14 cellular contexts compared by ENCODE assay signal in genomic region chr6:3292431-3293197, GRCh38.
"Had no signal": no experiment of that assay in that cellular context is flagged by ENCODE, and none has a peak within 500 bp of the region (broad histone marks: within the 10 kb centered on the region; RNA-seq: fewer than 3 reads in every experiment).

No MANE protein-coding gene starts in this region.

- H3K27ac Mint-ChIP-seq: activated naive CD4-positive, alpha-beta T cell treated with anti-CD3 and anti-CD28 coated beads, Interleukin-2, amount 50 U/mL, for 24 hours; stimulated activated naive CD8-positive, alpha-beta T cell treated with anti-CD3 and anti-CD28 coated beads, Interleukin-15, Interleukin-2, amounts not matched to agents 100 ng/mL and 50 ng/mL, for 24 hours had no signal

- H3K9me3 ChIP-seq: adrenal gland, colonic mucosa, esophagus squamous epithelium, prostate gland, SK-N-SH had no signal

- H3K36me3 Mint-ChIP-seq: activated naive CD4-positive, alpha-beta T cell treated with anti-CD3 and anti-CD28 coated beads, Interleukin-2, amount 50 U/mL, for 24 hours had no signal

- H3K27ac ChIP-seq: adrenal gland, colonic mucosa, esophagus squamous epithelium, prostate gland had no signal

- H3K4me1 ChIP-seq: adrenal gland, colonic mucosa, prostate gland had no signal

- H3K4me3 ChIP-seq: adrenal gland, colonic mucosa, esophagus squamous epithelium, prostate gland, smooth muscle cell had no signal

- H3K4me3 Mint-ChIP-seq: activated naive CD4-positive, alpha-beta T cell treated with anti-CD3 and anti-CD28 coated beads, Interleukin-2, amount 50 U/mL, for 24 hours; naive thymus-derived CD4-positive, alpha-beta T cell; stimulated activated naive CD8-positive, alpha-beta T cell treated with anti-CD3 and anti-CD28 coated beads, Interleukin-15, Interleukin-2, amounts not matched to agents 100 ng/mL and 50 ng/mL, for 24 hours had no signal

- H3K27me3 ChIP-seq: adrenal gland, colonic mucosa, esophagus squamous epithelium had no signal

- H3K27me3 Mint-ChIP-seq: activated naive CD4-positive, alpha-beta T cell treated with anti-CD3 and anti-CD28 coated beads, Interleukin-2, amount 50 U/mL, for 24 hours; stimulated activated naive CD8-positive, alpha-beta T cell treated with anti-CD3 and anti-CD28 coated beads, Interleukin-15, Interleukin-2, amounts not matched to agents 100 ng/mL and 50 ng/mL, for 24 hours had no signal

- ATAC-seq: naive thymus-derived CD4-positive, alpha-beta T cell had no signal

- H3K4me1 Mint-ChIP-seq: activated naive CD4-positive, alpha-beta T cell treated with anti-CD3 and anti-CD28 coated beads, Interleukin-2, amount 50 U/mL, for 24 hours had no signal

- DNase-seq: activated CD4-positive, alpha-beta T cell treated with anti-CD3 and anti-CD28 coated beads, Interleukin-2, amount 50 U/mL, for 48 hours; caudate nucleus; colonic mucosa; esophagus squamous epithelium; hippocampal formation; naive thymus-derived CD4-positive, alpha-beta T cell; occipital lobe; right cardiac atrium; SK-N-SH had no signal

- H3K9me3 Mint-ChIP-seq: activated naive CD4-positive, alpha-beta T cell treated with anti-CD3 and anti-CD28 coated beads, Interleukin-2, amount 50 U/mL, for 24 hours; naive thymus-derived CD4-positive, alpha-beta T cell; stimulated activated naive CD8-positive, alpha-beta T cell treated with anti-CD3 and anti-CD28 coated beads, Interleukin-15, Interleukin-2, amounts not matched to agents 100 ng/mL and 50 ng/mL, for 24 hours had no signal

- H3K36me3 ChIP-seq: adrenal gland, colonic mucosa, prostate gland had no signal
